In genomic region chr11:110447343-110447742, GRCh38 we compare ENCODE assay signal across 21 cellular contexts.
"Had no signal": no experiment of that assay in that cellular context is flagged by ENCODE, and none has a peak within 500 bp of the region (broad histone marks: within the 10 kb centered on the region; RNA-seq: fewer than 3 reads in every experiment).

No MANE protein-coding gene starts in this region.

- H3K27ac Mint-ChIP-seq: endodermal cell; mesothelial cell of epicardium; natural killer cell treated with Interleukin-12 subunit alpha and Interleukin-12 subunit beta and Interleukin-15 and Interleukin-18, amount 100 ng/mL, for 72 hours; progenitor cell of endocrine pancreas had no signal

- ATAC-seq: gastroesophageal sphincter; heart right ventricle; left cardiac atrium; mucosa of descending colon; natural killer cell treated with Interleukin-12 subunit alpha and Interleukin-12 subunit beta and Interleukin-15 and Interleukin-18, amount 100 ng/mL, for 72 hours had no signal

- H3K4me1 Mint-ChIP-seq: neural crest cell had no signal

- H3K4me3 Mint-ChIP-seq: dendritic cell treated with granulocyte-macrophage colony-stimulating factor and Interleukin-4, amounts not matched to agents 40 ng/mL and 50 ng/mL, for 4 days; endodermal cell; mesothelial cell of epicardium; natural killer cell treated with Interleukin-12 subunit alpha and Interleukin-12 subunit beta and Interleukin-15 and Interleukin-18, amount 100 ng/mL, for 72 hours; neural crest cell had no signal

- H3K9me3 Mint-ChIP-seq: dendritic cell treated with granulocyte-macrophage colony-stimulating factor and Interleukin-4, amounts not matched to agents 40 ng/mL and 50 ng/mL, for 4 days; natural killer cell treated with Interleukin-12 subunit alpha and Interleukin-12 subunit beta and Interleukin-15 and Interleukin-18, amount 100 ng/mL, for 72 hours; neural crest cell had no signal

- H3K27me3 Mint-ChIP-seq: dendritic cell treated with granulocyte-macrophage colony-stimulating factor and Interleukin-4, amounts not matched to agents 40 ng/mL and 50 ng/mL, for 4 days; naive B cell; natural killer cell treated with Interleukin-12 subunit alpha and Interleukin-12 subunit beta and Interleukin-15 and Interleukin-18, amount 100 ng/mL, for 72 hours; progenitor cell of endocrine pancreas had no signal

- DNase-seq: effector CD8-positive, alpha-beta T cell; endodermal cell; foreskin keratinocyte; heart right ventricle; hippocampal formation; left cardiac atrium; left lung; mesenchymal stem cell; mucosa of descending colon; naive B cell; right lobe of liver; stimulated activated CD4-positive, alpha-beta T cell treated with anti-CD3 and anti-CD28 coated beads, Interleukin-15, amount 100 ng/mL, for 24 hours; stimulated activated CD4-positive, alpha-beta T cell treated with anti-CD3 and anti-CD28 coated beads, Interleukin-2, amount 100 ng/mL, for 48 hours; stomach; thyroid gland had no signal
